1 cellular context compared by ENCODE assay signal in the genomic region with DNA sequence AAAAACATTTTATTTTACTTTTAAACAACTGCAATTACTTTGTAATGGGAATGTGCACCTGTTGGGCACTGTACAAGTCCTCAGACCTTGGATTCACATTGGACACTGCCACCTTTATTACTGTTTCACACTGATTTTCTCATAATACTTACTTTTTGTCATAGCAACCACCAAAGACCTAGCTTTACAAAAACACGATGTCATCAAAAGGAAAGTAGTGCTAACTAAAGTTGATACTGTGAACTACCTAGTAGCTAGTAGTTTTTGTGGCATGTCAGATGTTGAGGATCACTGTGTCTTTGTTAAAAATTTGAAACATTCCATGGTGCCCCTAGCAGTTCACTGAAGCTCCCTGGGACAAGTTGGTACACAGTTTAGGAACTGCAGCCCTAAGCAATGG.
A peak's percentile ranks its signal among the peaks of the same experiment; 100 is the strongest.
TF ChIP-seq lines count a peak whose summit lies in the region.

No MANE protein-coding gene starts in this region.

TF ChIP-seq in HepG2, 621 proteins besides CTCF, POLR2A, EP300 and RAD21 (continued from another document):
- TF ChIP-seq ATF7 (IDR thresholded peaks at IDR 0.05) (peak; percentile 32; the same call in 1 of the 2 replicates), ATF7 (CRISPR knock-in tag; IDR thresholded peaks at IDR 0.05) (no peak), ZNF792 (CRISPR knock-in tag; IDR thresholded peaks at IDR 0.05) (no peak)
TF ChIP-seq in HepG2: peak in this region for 1.
